In genomic region chr15:99143655-99144610, GRCh38 we compare ENCODE assay signal across 9 cellular contexts. TPM values are rescaled to one million over a fixed set of nuclear protein-coding genes. Genes with fewer than 3 reads are reported as not detected.
A peak's percentile ranks its signal among the peaks of the same experiment; 100 is the strongest.
DNase-seq lines count a peak whose midpoint lies in the region; TF ChIP-seq lines count a peak whose summit lies in the region.
"Had no signal": no experiment of that assay in that cellular context is flagged by ENCODE, and none has a peak within 500 bp of the region (broad histone marks: within the 10 kb centered on the region; RNA-seq: fewer than 3 reads in every experiment).

No MANE protein-coding gene starts in this region.

- no peaks in the 10 kb centered on the region for H3K36me3 ChIP-seq in muscle layer of colon (ENCODE audit: insufficient read depth, low read length)
- peaks cover 0 to 6% of the 10 kb centered on the region in 2 donors for H3K36me3 ChIP-seq in vagina

- H3K27me3 ChIP-seq in muscle layer of colon (ENCODE audit: control insufficient read depth in 1 of 2, insufficient read depth in 2 of 2, low read length in 2 of 2): no peaks in the 10 kb centered on the region
- no peaks in the 10 kb centered on the region for H3K27me3 ChIP-seq in vagina
- H3K27me3 ChIP-seq: brain microvascular endothelial cell had no signal

- H3K4me1 ChIP-seq in muscle layer of colon (ENCODE audit: insufficient read depth, low read length): peaks cover 65% of the 10 kb centered on the region
- peaks cover 10% of the 10 kb centered on the region for H3K4me1 ChIP-seq in vagina

- no peaks in the 10 kb centered on the region for H3K9me3 ChIP-seq in muscle layer of colon (ENCODE audit: low read length)
- no peaks in the 10 kb centered on the region for H3K9me3 ChIP-seq in vagina

- H3K27ac ChIP-seq in muscle layer of colon (ENCODE audit: low read depth, low read length): peak overlapping the region; percentile 36
- H3K27ac ChIP-seq in vagina: peak overlapping the region; percentile 46
- H3K27ac ChIP-seq: brain microvascular endothelial cell had no signal

- no peak for TF ChIP-seq POLR2A in vagina (IDR thresholded peaks at IDR 0.05)

- H3K9ac ChIP-seq in muscle layer of colon (ENCODE audit: low read length): no peak overlapping the region

- TF ChIP-seq CTCF in fibroblast of mammary gland (conservative IDR thresholded peaks at IDR 0.05; ENCODE audit: control insufficient read depth, insufficient read depth, low read depth, low read length) (no peak), vagina (IDR thresholded peaks at IDR 0.05) (no peak)

- no peak overlapping the region for H3K4me3 ChIP-seq in fibroblast of mammary gland (ENCODE audit: control insufficient read depth, low read depth, low read length)
- H3K4me3 ChIP-seq in muscle layer of colon (ENCODE audit: low read depth in 1 of 2, low read length in 2 of 2): no peak overlapping the region
- no peak overlapping the region for H3K4me3 ChIP-seq in vagina

- DNase-seq in NCI-H82 (lab: John Stamatoyannopoulos, UW): peak; percentile 11
- no peak for DNase-seq in NCI-H82 treated with DMSO at 0.1 percent for 48 hours (lab: John Stamatoyannopoulos, UW; ENCODE audit: unreplicated experiment)
- peak; percentile 76 for DNase-seq in fibroblast of mammary gland (ENCODE audit: low read depth)
- peak in 1 of 2 donors; percentile 58 for DNase-seq in vagina (ENCODE audit: extremely low spot score in 2 of 2)
- no peak for DNase-seq in mesenteric fat pad (ENCODE audit: low spot score)
- no peak for DNase-seq in kidney glomerular epithelial cell (lab: John Stamatoyannopoulos, UW)
- DNase-seq in amniotic stem cell (lab: John Stamatoyannopoulos, UW): no peak
- DNase-seq: brain microvascular endothelial cell had no signal

- intact Hi-C loops in vagina (cut with DNase I): no loop called here

RNA-seq across cellular contexts. Expression of gene SYNM, which starts 39.1 kb away (rescaled TPM):
- total RNA-seq in vagina (62.6 TPM), mesenteric fat pad (36.4 TPM)

Comparison
In these comparisons a context has a peak if more than half of its experiments do, and no peak if none do; other contexts are left out.
1. DNase-seq: peak in NCI-H82 (single experiment) and fibroblast of mammary gland (single experiment); none in NCI-H82 treated with DMSO at 0.1 percent for 48 hours (single experiment), mesenteric fat pad (single experiment), kidney glomerular epithelial cell (single experiment) and amniotic stem cell (single experiment).